In the genomic region with DNA sequence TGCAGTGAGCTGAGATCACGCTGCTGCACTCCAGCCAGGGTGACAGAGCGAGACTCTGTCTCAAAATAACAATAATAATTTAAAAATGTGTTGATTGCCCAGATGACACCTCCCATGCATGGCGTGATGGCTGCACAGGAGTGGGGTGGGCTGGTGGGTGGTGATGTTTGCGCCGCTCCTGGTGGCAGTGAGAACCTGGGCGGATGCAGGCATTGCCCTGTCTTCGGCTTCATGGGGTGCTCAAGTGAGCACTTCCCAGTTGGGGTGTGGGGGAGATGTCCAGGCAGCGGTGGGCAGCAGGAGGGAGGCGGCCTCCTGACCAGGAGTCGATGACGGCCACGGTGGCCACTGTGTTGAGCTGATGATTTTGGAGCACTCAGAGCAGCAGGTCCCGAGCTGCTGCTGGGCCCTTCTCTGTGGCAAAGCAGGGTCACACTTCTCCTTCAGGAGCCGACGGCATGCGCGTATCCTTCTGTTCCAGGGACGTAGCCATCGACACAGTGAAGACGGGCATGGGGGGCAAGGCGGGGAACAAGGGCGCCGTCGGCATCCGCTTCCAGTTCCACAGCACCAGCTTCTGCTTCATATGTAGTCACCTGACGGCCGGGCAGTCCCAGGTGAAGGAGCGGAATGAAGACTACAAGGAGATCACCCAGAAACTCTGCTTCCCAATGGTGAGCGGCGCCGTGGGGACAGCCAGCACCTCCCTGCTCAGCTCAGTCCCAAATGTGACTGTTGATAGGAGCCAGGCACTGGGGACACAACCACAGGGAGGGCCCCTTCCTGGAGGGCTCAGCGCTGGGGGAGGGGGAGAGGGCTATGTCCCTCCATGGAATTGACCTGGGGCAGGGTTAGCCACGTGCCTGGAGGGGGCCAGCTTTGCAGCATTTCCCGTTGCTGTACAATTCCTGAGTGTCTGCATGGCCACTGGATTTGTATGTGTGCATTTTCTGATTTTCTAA, we compare ENCODE assay signal across 9 cellular contexts.
DNase-seq lines count a peak whose midpoint lies in the region; ATAC-seq and TF ChIP-seq lines count a peak whose summit lies in the region.
"Had no signal": no experiment of that assay in that cellular context is flagged by ENCODE, and none has a peak within 500 bp of the region (broad histone marks: within the 10 kb centered on the region; RNA-seq: fewer than 3 reads in every experiment).

No MANE protein-coding gene starts in this region.

- ATAC-seq in Right ventricle myocardium superior (ENCODE audit: poor library complexity) (peak; percentile 17), left colon (no peak), HG02678 (IDR thresholded peaks at IDR 0.05; ENCODE audit: unreplicated experiment) (no peak)

- TF ChIP-seq POLR2A in uterus (IDR thresholded peaks at IDR 0.05): no peak

- TF ChIP-seq CTCF in right atrium auricular region (IDR thresholded peaks at IDR 0.05) (no peak), ascending aorta (IDR thresholded peaks at IDR 0.05) (no peak), uterus (IDR thresholded peaks at IDR 0.05) (no peak)

- peak overlapping the region; percentile 48 for H3K9ac ChIP-seq in mesenchymal stem cell (ENCODE audit: low read length)

- no peak overlapping the region for H2BK120ac ChIP-seq in mesenchymal stem cell (ENCODE audit: low read depth, low read length)

- 87% methylated on average over 33 of the region's 34 CpGs for WGBS in mesenchymal stem cell

- H3K9me3 ChIP-seq in right atrium auricular region (no peaks in the 10 kb centered on the region), ascending aorta (no peaks in the 10 kb centered on the region), mesenchymal stem cell (ENCODE audit: control insufficient read depth, low read length) (no peaks in the 10 kb centered on the region), uterus (no peaks in the 10 kb centered on the region)
- H3K9me3 ChIP-seq: HAP-1 had no signal

- no peaks in the 10 kb centered on the region for H3K27me3 ChIP-seq in right atrium auricular region
- no peaks in the 10 kb centered on the region for H3K27me3 ChIP-seq in ascending aorta
- no peaks in the 10 kb centered on the region for H3K27me3 ChIP-seq in mesenchymal stem cell (ENCODE audit: control insufficient read depth in 1 of 2, insufficient read depth in 1 of 2, low read length in 2 of 2)
- H3K27me3 ChIP-seq in uterus: no peaks in the 10 kb centered on the region

- peak overlapping the region in 1 of 2 experiments; percentile 32 for H3K23ac ChIP-seq in mesenchymal stem cell (ENCODE audit: low read length in 2 of 2)

- H2AK5ac ChIP-seq in mesenchymal stem cell (ENCODE audit: low read length, severe bottlenecking): peak overlapping the region; percentile 72

- DNase-seq in Right ventricle myocardium superior (no peak), right atrium auricular region (ENCODE audit: low spot score) (no peak), ascending aorta (ENCODE audit: low spot score in 2 of 2) (no peak), mesenchymal stem cell (no peak), uterus (no peak), left colon (no peak), SKM-1 treated with dmso at 0.1 percent for 144 hours (lab: John Stamatoyannopoulos, UW; ENCODE audit: unreplicated experiment) (no peak)

- H2BK15ac ChIP-seq in mesenchymal stem cell (ENCODE audit: low read depth, poor library complexity, severe bottlenecking): peak overlapping the region; percentile 41

- H3K27ac ChIP-seq in right atrium auricular region (no peak overlapping the region), ascending aorta (peak overlapping the region; percentile 26 to 72), mesenchymal stem cell (ENCODE audit: low read length, poor library complexity, severe bottlenecking) (peak overlapping the region; percentile 12), uterus (peak overlapping the region; percentile 18 to 26)

- H3K18ac ChIP-seq in mesenchymal stem cell (ENCODE audit: low read depth in 1 of 2, low read length in 2 of 2): peak overlapping the region; percentile 12 to 90

- peaks cover 18% of the 10 kb centered on the region for H3K79me1 ChIP-seq in mesenchymal stem cell (replicated peaks; ENCODE audit: low read length, poor library complexity, severe bottlenecking)

- H2AFZ ChIP-seq in mesenchymal stem cell (ENCODE audit: low read depth, low read length): no peak overlapping the region

- H3K4me3 ChIP-seq in right atrium auricular region (no peak overlapping the region), ascending aorta (no peak overlapping the region), mesenchymal stem cell (ENCODE audit: insufficient read depth in 1 of 2, low read depth in 1 of 2, low read length in 2 of 2) (no peak overlapping the region), uterus (no peak overlapping the region)
- H3K4me3 ChIP-seq: HAP-1 had no signal

- peak overlapping the region; percentile 68 for H4K8ac ChIP-seq in mesenchymal stem cell (ENCODE audit: low read length)

- H3K4me1 ChIP-seq in right atrium auricular region: peaks cover 0 to 14% of the 10 kb centered on the region in 2 donors
- H3K4me1 ChIP-seq in ascending aorta: peaks cover 0 to 11% of the 10 kb centered on the region in 2 donors
- peaks cover 24% of the 10 kb centered on the region for H3K4me1 ChIP-seq in mesenchymal stem cell (ENCODE audit: control insufficient read depth, insufficient read depth, low read depth, low read length)
- H3K4me1 ChIP-seq in uterus: no peaks in the 10 kb centered on the region
- H3K4me1 ChIP-seq: HAP-1 had no signal

- H2BK5ac ChIP-seq in mesenchymal stem cell (ENCODE audit: low read depth, low read length, poor library complexity, severe bottlenecking): no peak overlapping the region

- peak overlapping the region in 1 of 2 experiments; percentile 4 for H2BK12ac ChIP-seq in mesenchymal stem cell (ENCODE audit: low read length in 2 of 2)

- peaks cover 43% of the 10 kb centered on the region for H3K36me3 ChIP-seq in right atrium auricular region
- H3K36me3 ChIP-seq in ascending aorta: peaks cover 17 to 52% of the 10 kb centered on the region in 2 donors
- H3K36me3 ChIP-seq in mesenchymal stem cell (ENCODE audit: control insufficient read depth in 1 of 2, insufficient read depth in 2 of 2, low read depth in 1 of 2, low read length in 2 of 2): peaks cover 66 to 86% of the 10 kb centered on the region in 2 experiments
- H3K36me3 ChIP-seq in uterus: no peaks in the 10 kb centered on the region
- H3K36me3 ChIP-seq: HAP-1 had no signal

- H3K4ac ChIP-seq in mesenchymal stem cell (ENCODE audit: low read depth in 1 of 2, low read length in 2 of 2): peak overlapping the region in 1 of 2 experiments; percentile 70

- H4K91ac ChIP-seq in mesenchymal stem cell (ENCODE audit: low read length): peak overlapping the region; percentile 41

- intact Hi-C loops in Right ventricle myocardium superior (cut with DNase I) (loop anchor here (5.0 kb wide), 1 partner anchor 89 kb away; a partner anchor contains a TSS), ascending aorta (cut with DNase I) (loop anchor here (1.0 to 5.0 kb wide), 4 partner anchors 90 to 314 kb away; a partner anchor contains a TSS), uterus (cut with DNase I; ENCODE audit: low total_unique reads) (no loop called here), left colon (cut with DNase I, micrococcal nuclease) (loop anchor here in 1 of 2 donors (10.0 kb wide), 1 partner anchor 87 kb away; a partner anchor contains a TSS)

- H3K14ac ChIP-seq in mesenchymal stem cell (ENCODE audit: low read length in 2 of 2): peak overlapping the region in 1 of 2 experiments; percentile 83

- no peak overlapping the region for H3K4me2 ChIP-seq in mesenchymal stem cell (ENCODE audit: low read length, poor library complexity, severe bottlenecking)

Comparison
In these comparisons a context has a peak if more than half of its experiments do, and no peak if none do; other contexts are left out.
1. H3K27ac ChIP-seq: peak in ascending aorta (2 of 2), mesenchymal stem cell (single experiment) and uterus (2 of 2); none in right atrium auricular region (0 of 2).